ENCODE assay signal across 7 cellular contexts in the genomic region with DNA sequence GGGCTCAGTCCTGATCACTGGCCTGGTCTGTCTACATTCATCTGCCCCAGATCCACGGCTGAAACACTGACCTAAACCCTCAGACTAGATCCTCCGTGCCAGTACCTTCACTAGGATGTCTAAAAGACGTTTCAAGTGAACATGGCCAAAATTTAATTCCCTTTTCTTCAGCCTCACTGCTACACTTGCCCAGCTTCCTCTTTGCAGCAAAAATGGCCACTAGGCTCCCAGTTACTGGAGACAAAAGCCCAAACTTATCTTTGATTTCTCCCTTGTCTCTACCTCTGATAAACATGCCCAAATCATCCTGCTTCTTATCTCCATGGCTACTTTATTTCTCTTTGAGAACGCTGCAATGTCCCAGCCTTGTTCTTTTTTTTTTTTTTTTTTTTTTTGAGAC. TPM values are rescaled to one million over a fixed set of nuclear protein-coding genes. Genes with fewer than 3 reads are reported as not detected.
DNase-seq lines count a peak whose midpoint lies in the region; ATAC-seq, FAIRE-seq and TF ChIP-seq lines count a peak whose summit lies in the region.

No MANE protein-coding gene starts in this region.

- no peaks in the 10 kb centered on the region for H3K9me2 ChIP-seq in PC-9 (ENCODE audit: insufficient read depth)

- H3K4me1 ChIP-seq in PC-9 (replicated peaks; ENCODE audit: insufficient read depth) (peaks cover 25% of the 10 kb centered on the region), endodermal cell (ENCODE audit: control insufficient read depth, insufficient read depth, low read length) (peaks cover 10% of the 10 kb centered on the region)

- BruUV-seq in PC-9 (replicated peaks; lab: Mats Ljungman, UMichigan) = no TSS peak

- H3K27me3 Mint-ChIP-seq in endodermal cell (ENCODE audit: insufficient read depth) = peaks cover 56% of the 10 kb centered on the region

- H3K4me3 ChIP-seq in PC-9 (no peak overlapping the region), endodermal cell (ENCODE audit: low read length) (no peak overlapping the region)

- H3K9me3 Mint-ChIP-seq in endodermal cell = no peaks in the 10 kb centered on the region
- H3K9me3 Mint-ChIP-seq in stimulated activated effector memory CD8-positive, alpha-beta T cell treated with anti-CD3 and anti-CD28 coated beads, Interleukin-12 subunit alpha, Interleukin-12 subunit beta, amount 100 ng/mL, for 72 hours = no peaks in the 10 kb centered on the region

- WGBS in endodermal cell (ENCODE audit: insufficient coverage in 1 of 2, insufficient read length in 1 of 2), 2 experiments = 90 to 100% methylated on average over 3 to 4 of the region's 4 CpGs

- TF ChIP-seq CTCF in PC-9 (conservative IDR thresholded peaks at IDR 0.05) (no peak), endodermal cell (conservative IDR thresholded peaks at IDR 0.05) (no peak)

- DNase-seq in GM12892 (ENCODE audit: insufficient read length) (no peak), PC-9 (no peak), endodermal cell (no peak), DMS114 treated with DMSO at 0.1 percent for 48 hours (lab: John Stamatoyannopoulos, UW; ENCODE audit: unreplicated experiment) (no peak), H54 (ENCODE audit: insufficient read length, low spot score) (no peak), SW480 (ENCODE audit: low spot score) (no peak)
- no peak for DNase-seq in stimulated activated effector memory CD8-positive, alpha-beta T cell treated with anti-CD3 and anti-CD28 coated beads, Interleukin-12 subunit alpha, Interleukin-12 subunit beta, amount 100 ng/mL, for 72 hours (ENCODE audit: low spot score in 2 of 2)

- TF ChIP-seq POLR2A in GM12892 (IDR thresholded peaks at IDR 0.05; ENCODE audit: low read depth, low read length) (no peak), H54 (IDR thresholded peaks at IDR 0.05; ENCODE audit: low read depth, low read length) (no peak)

- ATAC-seq in stimulated activated effector memory CD8-positive, alpha-beta T cell treated with anti-CD3 and anti-CD28 coated beads, Interleukin-12 subunit alpha, Interleukin-12 subunit beta, amount 100 ng/mL, for 72 hours = no peak

- CTCF ChIA-PET in PC-9 (lab: Charles Lee) = interaction anchor here (0.7 kb wide), 1 partner anchor 54 kb away, joined by 10 read pairs; no protein-coding TSS in a partner anchor

- no peak overlapping the region for H3K27ac Mint-ChIP-seq in endodermal cell
- H3K27ac Mint-ChIP-seq in stimulated activated effector memory CD8-positive, alpha-beta T cell treated with anti-CD3 and anti-CD28 coated beads, Interleukin-12 subunit alpha, Interleukin-12 subunit beta, amount 100 ng/mL, for 72 hours = peak overlapping the region; percentile 96

- peaks cover 31% of the 10 kb centered on the region for H3K79me2 ChIP-seq in PC-9 (ENCODE audit: low read depth)

- peak overlapping the region; percentile 80 for H3K4me3 Mint-ChIP-seq in endodermal cell
- H3K4me3 Mint-ChIP-seq in stimulated activated effector memory CD8-positive, alpha-beta T cell treated with anti-CD3 and anti-CD28 coated beads, Interleukin-12 subunit alpha, Interleukin-12 subunit beta, amount 100 ng/mL, for 72 hours = peak overlapping the region; percentile 93

- H3K9ac ChIP-seq in endodermal cell (ENCODE audit: extremely low read depth, low read length, poor library complexity, severe bottlenecking) = no peak overlapping the region

- H4K20me1 ChIP-seq in PC-9 (ENCODE audit: insufficient read depth) = no peaks in the 10 kb centered on the region

- no peaks in the 10 kb centered on the region for H3K9me3 ChIP-seq in PC-9 (ENCODE audit: insufficient read depth, low read depth)
- H3K9me3 ChIP-seq in endodermal cell (ENCODE audit: control insufficient read depth, low read length) = no peaks in the 10 kb centered on the region

- H3K4me2 ChIP-seq in PC-9 = peak overlapping the region; percentile 73

- FAIRE-seq in GM12892 (lab: Jason Lieb, UNC) (peak; percentile 86), H54 (lab: Jason Lieb, UNC) (no peak)

- H3K27me3 ChIP-seq in PC-9 (ENCODE audit: insufficient read depth, low read depth) (no peaks in the 10 kb centered on the region), endodermal cell (ENCODE audit: control insufficient read depth, insufficient read depth, low read length, poor library complexity, severe bottlenecking) (peaks cover 56% of the 10 kb centered on the region)

- intact Hi-C loops in PC-9 (cut with micrococcal nuclease; ENCODE audit: unreplicated experiment) = loop anchor here (5.0 kb wide), 2 partner anchors 72 to 112 kb away; partner anchors contain the start of gene SEMA3B

- H3K27ac ChIP-seq in PC-9 = no peak overlapping the region
- no peak overlapping the region for H3K27ac ChIP-seq in endodermal cell (ENCODE audit: low read depth, low read length)

- peaks cover 37% of the 10 kb centered on the region; the same call in 1 of the 2 replicates for H3F3A ChIP-seq in PC-9 (ENCODE audit: insufficient read depth, low read depth)

- H3K36me3 Mint-ChIP-seq in endodermal cell (ENCODE audit: low read depth) = no peaks in the 10 kb centered on the region
- peaks cover 65% of the 10 kb centered on the region for H3K36me3 Mint-ChIP-seq in stimulated activated effector memory CD8-positive, alpha-beta T cell treated with anti-CD3 and anti-CD28 coated beads, Interleukin-12 subunit alpha, Interleukin-12 subunit beta, amount 100 ng/mL, for 72 hours

- H3K36me3 ChIP-seq in PC-9 (ENCODE audit: low read depth) (no peaks in the 10 kb centered on the region), endodermal cell (ENCODE audit: control insufficient read depth, insufficient read depth, low read length) (peaks cover 4% of the 10 kb centered on the region)

- H3K4me1 Mint-ChIP-seq in endodermal cell = peaks cover 10% of the 10 kb centered on the region
- H3K4me1 Mint-ChIP-seq in stimulated activated effector memory CD8-positive, alpha-beta T cell treated with anti-CD3 and anti-CD28 coated beads, Interleukin-12 subunit alpha, Interleukin-12 subunit beta, amount 100 ng/mL, for 72 hours = peaks cover 72% of the 10 kb centered on the region

- no peak overlapping the region for H2AFZ ChIP-seq in PC-9

- POLR2A ChIA-PET in PC-9 (lab: Charles Lee; ENCODE audit: unreplicated experiment) = no interaction called here

RNA-seq across cellular contexts. Expression of gene RASSF1, which starts 1.6 kb away (rescaled TPM):
- polyA plus RNA-seq in GM12892 (2012; ENCODE audit: missing spikeins) = 30.1 TPM
- total RNA-seq in PC-9 (2021) (15.9 and 17.7 TPM in 2 replicates), endodermal cell (10 to 100 TPM in 1 of 2 donors, 1 to 10 TPM in 1; 9.4 to 17.2 TPM)
- 15.8 TPM for polyA plus RNA-seq in endodermal cell (2013, experiment 1 of 2)
- 15.9 TPM for polyA plus RNA-seq in endodermal cell (2013, experiment 2 of 2)

RNA-seq across cellular contexts. Expression of gene ZMYND10, which starts 6.5 kb away (rescaled TPM):
- polyA plus RNA-seq in GM12892 (2012; ENCODE audit: missing spikeins) = 0.76 TPM
- 4.4 and 8.7 TPM in 2 replicates for total RNA-seq in PC-9 (2021)
- total RNA-seq in endodermal cell = 1 to 10 TPM in 1 of 2 donors, under 1 TPM in 1; 0.22 to 1.4 TPM
- polyA plus RNA-seq in endodermal cell (2013, experiment 1 of 2) = 4.4 TPM
- polyA plus RNA-seq in endodermal cell (2013, experiment 2 of 2) = 2.6 TPM

RNA-seq across cellular contexts. Expression of gene TUSC2, which starts 11.0 kb away (rescaled TPM):
- polyA plus RNA-seq in GM12892 (2012; ENCODE audit: missing spikeins) = 17.0 TPM
- 24.7 and 28.5 TPM in 2 replicates for total RNA-seq in PC-9 (2021)
- total RNA-seq in endodermal cell = 10 to 100 TPM; 23.5 to 28.1 TPM
- polyA plus RNA-seq in endodermal cell (2013, experiment 1 of 2) = 30.2 TPM
- 26.2 TPM for polyA plus RNA-seq in endodermal cell (2013, experiment 2 of 2)

RNA-seq across cellular contexts. Expression of gene NPRL2, which starts 11.6 kb away (rescaled TPM):
- 30.4 TPM for polyA plus RNA-seq in GM12892 (2012; ENCODE audit: missing spikeins)
- total RNA-seq in PC-9 (2021) (24.1 and 25.4 TPM in 2 replicates), endodermal cell (10 to 100 TPM; 21.8 TPM)
- 34.3 TPM for polyA plus RNA-seq in endodermal cell (2013, experiment 1 of 2)
- 30.3 TPM for polyA plus RNA-seq in endodermal cell (2013, experiment 2 of 2)

RNA-seq across cellular contexts. Expression of gene CYB561D2, which starts 11.7 kb away (rescaled TPM):
- polyA plus RNA-seq in GM12892 (2012; ENCODE audit: missing spikeins) = 11.5 TPM
- 15.7 and 19.3 TPM in 2 replicates for total RNA-seq in PC-9 (2021)
- total RNA-seq in endodermal cell = 10 to 100 TPM in 1 of 2 donors, 1 to 10 TPM in 1; 8.5 to 14.6 TPM
- 14.7 TPM for polyA plus RNA-seq in endodermal cell (2013, experiment 1 of 2)
- 11.5 TPM for polyA plus RNA-seq in endodermal cell (2013, experiment 2 of 2)
